In the genomic region with DNA sequence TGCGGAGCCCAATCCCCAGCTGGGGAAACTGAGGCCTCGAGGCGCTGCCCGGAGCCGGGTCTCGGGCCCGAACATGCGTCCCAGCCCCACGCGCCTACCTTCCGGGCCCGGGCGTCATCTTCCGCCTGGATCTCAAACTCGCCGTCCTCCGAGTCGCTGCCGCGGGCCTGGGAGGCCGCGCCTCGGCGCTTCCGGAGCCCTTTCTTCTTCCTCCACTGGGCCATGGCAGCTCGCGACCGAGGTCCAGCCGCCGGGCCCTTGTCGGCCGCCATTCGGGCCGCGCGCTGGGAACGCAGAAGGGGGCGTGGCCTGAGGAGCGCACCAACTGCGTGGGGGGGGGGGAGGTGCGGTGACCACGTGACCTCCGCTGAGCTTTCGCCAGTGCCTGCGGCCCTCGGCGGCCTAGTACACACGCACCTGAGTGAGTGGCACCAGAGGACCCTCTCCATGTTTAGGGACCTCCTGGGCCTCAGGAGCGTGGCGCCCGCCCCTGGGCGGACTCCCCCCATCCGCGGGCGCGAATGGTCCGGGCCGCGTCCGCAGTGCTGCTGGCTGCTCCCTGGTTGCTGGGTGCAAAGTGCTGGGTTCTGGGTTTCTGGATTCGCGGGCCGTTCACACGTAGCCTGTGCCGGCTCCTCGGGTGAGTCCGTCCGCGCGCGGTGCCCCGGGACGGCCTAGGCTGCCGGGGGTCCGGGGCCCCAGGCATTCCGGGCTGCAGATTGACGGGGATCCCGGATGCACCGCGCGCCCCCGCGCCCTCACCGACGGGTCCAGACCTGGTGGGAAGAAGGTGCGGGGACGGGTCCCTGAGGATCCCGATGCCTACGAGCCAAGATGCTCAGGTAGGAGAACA, we compare ENCODE assay signal across 8 cellular contexts. TPM values are rescaled to one million over a fixed set of nuclear protein-coding genes. Genes with fewer than 3 reads are reported as not detected.
DNase-seq lines count a peak whose midpoint lies in the region; ATAC-seq and TF ChIP-seq lines count a peak whose summit lies in the region.

A gene with protein sequence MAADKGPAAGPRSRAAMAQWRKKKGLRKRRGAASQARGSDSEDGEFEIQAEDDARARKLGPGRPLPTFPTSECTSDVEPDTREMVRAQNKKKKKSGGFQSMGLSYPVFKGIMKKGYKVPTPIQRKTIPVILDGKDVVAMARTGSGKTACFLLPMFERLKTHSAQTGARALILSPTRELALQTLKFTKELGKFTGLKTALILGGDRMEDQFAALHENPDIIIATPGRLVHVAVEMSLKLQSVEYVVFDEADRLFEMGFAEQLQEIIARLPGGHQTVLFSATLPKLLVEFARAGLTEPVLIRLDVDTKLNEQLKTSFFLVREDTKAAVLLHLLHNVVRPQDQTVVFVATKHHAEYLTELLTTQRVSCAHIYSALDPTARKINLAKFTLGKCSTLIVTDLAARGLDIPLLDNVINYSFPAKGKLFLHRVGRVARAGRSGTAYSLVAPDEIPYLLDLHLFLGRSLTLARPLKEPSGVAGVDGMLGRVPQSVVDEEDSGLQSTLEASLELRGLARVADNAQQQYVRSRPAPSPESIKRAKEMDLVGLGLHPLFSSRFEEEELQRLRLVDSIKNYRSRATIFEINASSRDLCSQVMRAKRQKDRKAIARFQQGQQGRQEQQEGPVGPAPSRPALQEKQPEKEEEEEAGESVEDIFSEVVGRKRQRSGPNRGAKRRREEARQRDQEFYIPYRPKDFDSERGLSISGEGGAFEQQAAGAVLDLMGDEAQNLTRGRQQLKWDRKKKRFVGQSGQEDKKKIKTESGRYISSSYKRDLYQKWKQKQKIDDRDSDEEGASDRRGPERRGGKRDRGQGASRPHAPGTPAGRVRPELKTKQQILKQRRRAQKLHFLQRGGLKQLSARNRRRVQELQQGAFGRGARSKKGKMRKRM (minus strand): TSS at position 299 of the 853 bp plus-strand sequence. CDS start 27 bp downstream, at position 272.
A gene with protein sequence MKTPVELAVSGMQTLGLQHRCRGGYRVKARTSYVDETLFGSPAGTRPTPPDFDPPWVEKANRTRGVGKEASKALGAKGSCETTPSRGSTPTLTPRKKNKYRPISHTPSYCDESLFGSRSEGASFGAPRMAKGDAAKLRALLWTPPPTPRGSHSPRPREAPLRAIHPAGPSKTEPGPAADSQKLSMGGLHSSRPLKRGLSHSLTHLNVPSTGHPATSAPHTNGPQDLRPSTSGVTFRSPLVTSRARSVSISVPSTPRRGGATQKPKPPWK (plus strand): TSS at position 542 of the 853 bp plus-strand sequence. CDS start 1,026 bp downstream, outside the sequence.

- peak within 1 kb of the TSS; percentile 30 for H3K4me3 ChIP-seq in endocrine pancreas (ENCODE audit: control insufficient read depth, insufficient read depth, low read length)

- H3K27me3 ChIP-seq in CD4-positive, alpha-beta T cell (ENCODE audit: control insufficient read depth, insufficient read depth, low read length): no peaks in the 10 kb centered on the region
- no peaks in the 10 kb centered on the region for H3K27me3 ChIP-seq in endocrine pancreas (ENCODE audit: control insufficient read depth, insufficient read depth, low read length)

- H3K4me1 ChIP-seq in endocrine pancreas (ENCODE audit: control insufficient read depth, insufficient read depth, low read length): no peaks in the 10 kb centered on the region

- CTCF ChIA-PET in CD4-positive, alpha-beta T cell (lab: Charles Lee): interaction anchor here (1.0 to 3.6 kb wide), 2 partner anchors 11 to 16 kb away, joined by 3 to 19 read pairs; no protein-coding TSS in a partner anchor
- CTCF ChIA-PET in activated CD8-positive, alpha-beta memory T cell treated with anti-CD3 and anti-CD28 coated beads, Interleukin-2, amount 10 ng/mL, durations not matched to agents 7 days and 5 days (lab: Charles Lee): interaction anchor here (0.6 to 3.7 kb wide), 9 partner anchors 9 to 240 kb away, joined by 3 to 24 read pairs (median 5); no protein-coding TSS in a partner anchor

- peak within 1 kb of the TSS; percentile 85 for H3K9ac ChIP-seq in endocrine pancreas (ENCODE audit: control insufficient read depth, insufficient read depth, low read length)

- peak within 1 kb of the TSS; percentile 97 for H3K4me3 Mint-ChIP-seq in CD4-positive, alpha-beta T cell
- peak within 1 kb of the TSS; percentile 98 for H3K4me3 Mint-ChIP-seq in activated CD8-positive, alpha-beta memory T cell treated with anti-CD3 and anti-CD28 coated beads, Interleukin-2, amount 10 ng/mL, durations not matched to agents 7 days and 5 days

- H3K4me1 Mint-ChIP-seq in CD4-positive, alpha-beta T cell (ENCODE audit: low read depth): peaks cover 40% of the 10 kb centered on the region
- H3K4me1 Mint-ChIP-seq in activated CD8-positive, alpha-beta memory T cell treated with anti-CD3 and anti-CD28 coated beads, Interleukin-2, amount 10 ng/mL, durations not matched to agents 7 days and 5 days: peaks cover 44% of the 10 kb centered on the region

- H3K36me3 Mint-ChIP-seq in CD4-positive, alpha-beta T cell (ENCODE audit: low read depth): peaks cover 57% of the 10 kb centered on the region
- peaks cover 23% of the 10 kb centered on the region for H3K36me3 Mint-ChIP-seq in activated CD8-positive, alpha-beta memory T cell treated with anti-CD3 and anti-CD28 coated beads, Interleukin-2, amount 10 ng/mL, durations not matched to agents 7 days and 5 days

- DNase-seq in CD4-positive, alpha-beta T cell: peak; percentile 63 to 84 (median 73)
- DNase-seq in NOMO-1 treated with DMSO at 0.1 percent for 48 hours (lab: John Stamatoyannopoulos, UW; ENCODE audit: unreplicated experiment): peak; percentile 83
- peak; percentile 83 for DNase-seq in activated CD8-positive, alpha-beta memory T cell treated with anti-CD3 and anti-CD28 coated beads, Interleukin-2, amount 10 ng/mL, durations not matched to agents 7 days and 5 days
- DNase-seq in mesenteric fat pad (ENCODE audit: low spot score): peak; percentile 93
- DNase-seq in stimulated activated CD8-positive, alpha-beta memory T cell treated with anti-CD3 and anti-CD28 coated beads, Interleukin-15, amount 100 ng/mL, for 1 hour (ENCODE audit: low read depth): peak; percentile 55

- TF ChIP-seq CTCF in CD4-positive, alpha-beta T cell (IDR thresholded peaks at IDR 0.05): no peak

- H3K36me3 ChIP-seq in endocrine pancreas (ENCODE audit: control insufficient read depth, insufficient read depth, low read length): peaks cover 3% of the 10 kb centered on the region

- no peaks in the 10 kb centered on the region for H3K9me3 ChIP-seq in CD4-positive, alpha-beta T cell (ENCODE audit: control insufficient read depth, low read length)
- H3K9me3 ChIP-seq in endocrine pancreas (ENCODE audit: control insufficient read depth, low read length): no peaks in the 10 kb centered on the region

- peak within 1 kb of the TSS; percentile 95 for H3K27ac ChIP-seq in CD4-positive, alpha-beta T cell (ENCODE audit: low read depth, low read length)

- peak; percentile 48 for ATAC-seq in CD4-positive, alpha-beta T cell (ENCODE audit: poor library complexity)
- ATAC-seq in GM19351 (IDR thresholded peaks at IDR 0.05; ENCODE audit: unreplicated experiment) (peak; percentile 39), HG03521 (IDR thresholded peaks at IDR 0.05; ENCODE audit: unreplicated experiment) (peak; percentile 40)
- peak; percentile 58 for ATAC-seq in activated CD8-positive, alpha-beta memory T cell treated with anti-CD3 and anti-CD28 coated beads, Interleukin-2, amount 10 ng/mL, durations not matched to agents 7 days and 5 days

- intact Hi-C loops in CD4-positive, alpha-beta T cell (cut with DNase I, micrococcal nuclease): loop anchor here (2.0 to 10.0 kb wide), 7 partner anchors 21 to 1501 kb away; a partner anchor contains a TSS

- no peaks in the 10 kb centered on the region for H3K9me3 Mint-ChIP-seq in CD4-positive, alpha-beta T cell
- H3K9me3 Mint-ChIP-seq in activated CD8-positive, alpha-beta memory T cell treated with anti-CD3 and anti-CD28 coated beads, Interleukin-2, amount 10 ng/mL, durations not matched to agents 7 days and 5 days (ENCODE audit: low read depth): no peaks in the 10 kb centered on the region

- POLR2A ChIA-PET in CD4-positive, alpha-beta T cell (lab: Charles Lee): interaction anchor here (0.6 to 2.6 kb wide), 11 partner anchors 9 to 247 kb away, joined by 3 to 24 read pairs (median 3); a partner anchor contains a TSS

- H3K27me3 Mint-ChIP-seq in CD4-positive, alpha-beta T cell: no peaks in the 10 kb centered on the region
- no peaks in the 10 kb centered on the region for H3K27me3 Mint-ChIP-seq in activated CD8-positive, alpha-beta memory T cell treated with anti-CD3 and anti-CD28 coated beads, Interleukin-2, amount 10 ng/mL, durations not matched to agents 7 days and 5 days

- peak within 1 kb of the TSS; percentile 99 for H3K27ac Mint-ChIP-seq in CD4-positive, alpha-beta T cell
- H3K27ac Mint-ChIP-seq in activated CD8-positive, alpha-beta memory T cell treated with anti-CD3 and anti-CD28 coated beads, Interleukin-2, amount 10 ng/mL, durations not matched to agents 7 days and 5 days: peak within 1 kb of the TSS; percentile 97

RNA-seq across cellular contexts. Expression of the first gene that starts in this region (rescaled TPM):
- 10 to 100 TPM; 56.8 to 61.1 TPM for total RNA-seq in CD4-positive, alpha-beta T cell
- 10 to 100 TPM; 71.5 to 99.0 TPM for total RNA-seq in activated CD8-positive, alpha-beta memory T cell treated with anti-CD3 and anti-CD28 coated beads, Interleukin-2, amount 10 ng/mL, durations not matched to agents 7 days and 5 days
- total RNA-seq in mesenteric fat pad: 46.3 TPM

RNA-seq across cellular contexts. Expression of the second gene that starts in this region (rescaled TPM):
- total RNA-seq in CD4-positive, alpha-beta T cell: 1 to 10 TPM; 2.9 to 3.3 TPM
- total RNA-seq in activated CD8-positive, alpha-beta memory T cell treated with anti-CD3 and anti-CD28 coated beads, Interleukin-2, amount 10 ng/mL, durations not matched to agents 7 days and 5 days: 10 to 100 TPM; 23.1 to 29.6 TPM
- total RNA-seq in mesenteric fat pad: 9.9 TPM

Comparison
In these comparisons a context has a peak if more than half of its experiments do, and no peak if none do; other contexts are left out.
1. Peak in every context shown above with its lines: DNase-seq, ATAC-seq, H3K4me3 ChIP-seq and H3K27ac ChIP-seq.